ENCODE assay signal across 1 cellular context in genomic region chr1:53112271-53112774, GRCh38.
TF ChIP-seq lines count a peak whose summit lies in the region.

No MANE protein-coding gene starts in this region.

TF ChIP-seq in IMR-90, 13 proteins besides CTCF, POLR2A, EP300 and RAD21 (continued from another document):
- TF ChIP-seq MXI1 (IDR thresholded peaks at IDR 0.05; ENCODE audit: borderline replicate concordance, low read depth, low read length) (no peak), SMC3 (IDR thresholded peaks at IDR 0.05; ENCODE audit: low read depth, low read length) (no peak)
